ENCODE assay signal across 26 cellular contexts in genomic region chr13:41595298-41595697, GRCh38.
"Had no signal": no experiment of that assay in that cellular context is flagged by ENCODE, and none has a peak within 500 bp of the region (broad histone marks: within the 10 kb centered on the region; RNA-seq: fewer than 3 reads in every experiment).

No MANE protein-coding gene starts in this region.

- H3K4me3 ChIP-seq: coronary artery, esophagus squamous epithelium, lower lobe of right lung, mucosa of descending colon, right lobe of liver, thyroid gland had no signal

- ATAC-seq: left colon; left ventricle myocardium superior; mucosa of descending colon; natural killer cell treated with Interleukin-12 subunit alpha and Interleukin-12 subunit beta and Interleukin-15 and Interleukin-18, amount 100 ng/mL, for 72 hours; right lobe of liver; stimulated activated naive CD8-positive, alpha-beta T cell treated with anti-CD3 and anti-CD28 coated beads, Interleukin-15, amount 100 ng/mL, for 72 hours had no signal

- H3K9ac ChIP-seq: parathyroid adenoma had no signal

- H2AFZ ChIP-seq: parathyroid adenoma had no signal

- H3K27ac ChIP-seq: coronary artery, esophagus squamous epithelium, lower lobe of right lung, neutrophil, parathyroid adenoma, right lobe of liver, thyroid gland had no signal

- H3K36me3 ChIP-seq: lower lobe of right lung, neutrophil, right lobe of liver, thyroid gland had no signal

- H3K27me3 ChIP-seq: esophagus squamous epithelium, neutrophil, right lobe of liver, thyroid gland had no signal

- H3K9me3 ChIP-seq: esophagus squamous epithelium, lower lobe of right lung, mucosa of descending colon, neutrophil, right lobe of liver, thyroid gland had no signal

- H3K4me1 ChIP-seq: esophagus squamous epithelium, parathyroid adenoma, right lobe of liver had no signal

- H3K79me2 ChIP-seq: parathyroid adenoma had no signal

- DNase-seq: dermis blood vessel endothelial cell; effector memory CD4-positive, alpha-beta T cell; esophagus squamous epithelium; hypothalamus; immature natural killer cell; islet precursor cell; kidney glomerular epithelial cell; left colon; left ventricle myocardium superior; lower lobe of right lung; mucosa of descending colon; naive B cell; right lobe of liver; small intestine; stimulated activated CD4-positive, alpha-beta T cell treated with anti-CD3 and anti-CD28 coated beads, Interleukin-12 subunit alpha, Interleukin-12 subunit beta, amount 100 ng/mL, for 4 hours; stimulated activated CD4-positive, alpha-beta T cell treated with anti-CD3 and anti-CD28 coated beads, Interleukin-1b, Interleukin-23, amount 100 ng/mL, for 48 hours; stimulated activated CD4-positive, alpha-beta T cell treated with anti-CD3 and anti-CD28 coated beads, Interleukin-4, amount 100 ng/mL, for 1 hour; stimulated activated CD8-positive, alpha-beta memory T cell treated with anti-CD3 and anti-CD28 coated beads, Interleukin-4, amount 100 ng/mL, for 48 hours; stimulated activated naive CD4-positive, alpha-beta T cell; stimulated activated naive CD8-positive, alpha-beta T cell treated with anti-CD3 and anti-CD28 coated beads, Interleukin-15, amount 100 ng/mL, for 72 hours; thyroid gland; trophoblast cell had no signal
